ENCODE assay signal across 9 cellular contexts in the genomic region with DNA sequence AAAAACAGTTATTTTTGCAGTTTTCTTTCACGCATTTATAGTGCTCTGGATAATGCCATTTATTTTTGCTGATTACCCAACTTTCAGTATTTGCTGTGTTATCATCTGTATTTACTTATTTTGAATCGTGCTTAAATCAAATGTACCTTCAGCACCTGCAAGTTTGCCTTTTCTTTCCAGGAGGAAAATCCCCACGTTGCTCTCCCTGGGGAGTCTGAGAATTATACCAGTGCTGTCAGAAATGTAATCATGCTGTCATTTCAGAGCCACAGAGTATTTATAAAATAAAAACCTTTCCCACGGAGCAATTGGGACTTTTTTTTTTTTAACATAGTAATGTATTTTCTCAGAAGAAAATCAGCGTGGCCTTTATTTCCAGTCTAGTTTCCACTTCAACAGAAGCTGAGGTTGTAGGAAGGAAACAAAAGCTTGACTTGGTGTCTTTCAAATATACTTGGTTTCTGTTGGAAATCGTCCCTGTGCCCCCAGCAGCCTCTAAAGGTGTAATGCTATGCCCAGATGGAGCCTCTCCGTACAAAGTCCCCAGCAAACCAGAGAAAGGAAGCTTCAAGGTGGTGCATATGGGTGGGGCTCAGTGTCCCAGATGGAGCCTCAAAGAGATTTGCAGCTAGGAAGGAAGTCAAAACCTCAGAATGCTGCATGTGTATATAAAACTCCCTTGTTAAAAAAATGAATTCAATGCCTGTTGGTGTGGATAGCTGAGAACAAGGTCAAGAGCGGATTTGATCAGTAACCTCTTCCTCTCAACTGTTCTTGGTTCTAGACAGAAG. TPM values are rescaled to one million over a fixed set of nuclear protein-coding genes. Genes with fewer than 3 reads are reported as not detected.
DNase-seq lines count a peak whose midpoint lies in the region; ATAC-seq, FAIRE-seq and TF ChIP-seq lines count a peak whose summit lies in the region.
"Had no signal": no experiment of that assay in that cellular context is flagged by ENCODE, and none has a peak within 500 bp of the region (broad histone marks: within the 10 kb centered on the region; RNA-seq: fewer than 3 reads in every experiment).

No MANE protein-coding gene starts in this region.

- in situ Hi-C loops in GM12878 (cut with MboI) = no loop called here

- WGBS in GM12878 (ENCODE audit: insufficient coverage, insufficient replicate concordance, low lambda C conversion rate, missing lambda C conversion rate) = 50% methylated on average over 8 of the region's 8 CpGs

- peak overlapping the region; percentile 82 to 90 (median 86) for H3K4me3 Mint-ChIP-seq in nephron

- RAD21 ChIA-PET in GM12878 (lab: Charles Lee; ENCODE audit: unreplicated experiment) = interaction anchor here (0.9 to 1.9 kb wide), 4 partner anchors 20 to 219 kb away, joined by 3 to 7 read pairs (median 5); no protein-coding TSS in a partner anchor

- H2AFZ ChIP-seq in GM12878 (ENCODE audit: control insufficient read depth, low read depth, low read length) = no peak overlapping the region; the same call in 1 of the 2 replicates

- peak; percentile 56 for DNase-seq in GDM1 (lab: John Stamatoyannopoulos, UW)
- DNase-seq in NCI-H146 (lab: John Stamatoyannopoulos, UW) = peak; percentile 1
- DNase-seq in GM12878 (ENCODE audit: low read depth, low spot score) = no peak
- DNase-seq: NCI-H1694 had no signal

- FAIRE-seq in GM12878 (lab: Jason Lieb, UNC) = no peak

- H3K4me2 ChIP-seq in GM12878 (ENCODE audit: control insufficient read depth, insufficient read depth) = peak overlapping the region; percentile 95; the same call in 1 of the 2 replicates

- H4K20me1 ChIP-seq in GM12878 (ENCODE audit: control insufficient read depth, insufficient read depth) = no peaks in the 10 kb centered on the region

- intact Hi-C loops in GM12878 (cut with micrococcal nuclease; ENCODE audit: unreplicated experiment) = no loop called here

- no peaks in the 10 kb centered on the region for H3K9me3 ChIP-seq in GM12878 (replicated peaks; ENCODE audit: control insufficient read depth, insufficient read depth, low read length)

- H3K27ac Mint-ChIP-seq in nephron = peak overlapping the region in 1 of 3 experiments; percentile 58

- TF ChIP-seq CTCF in GM12878 (IDR thresholded peaks at IDR 0.05 in 2 of 3, conservative IDR thresholded peaks at IDR 0.05 in 1 of 3; ENCODE audit: control insufficient read depth in 2 of 3, extremely low read depth in 1 of 3, insufficient read depth in 1 of 3, low read depth in 3 of 3, low read length in 3 of 3) = no peak
- no peak for TF ChIP-seq CTCF in nephron (IDR thresholded peaks at IDR 0.05; ENCODE audit: unreplicated experiment in 3 of 3)

- H3K9me3 Mint-ChIP-seq in nephron = no peaks in the 10 kb centered on the region

- peaks cover 0 to 2% of the 10 kb centered on the region in 2 experiments; a peak in 1 of 4 replicates for H3K27me3 ChIP-seq in GM12878 (replicated peaks in 1 of 2; ENCODE audit: control insufficient read depth in 2 of 2, insufficient read depth in 2 of 2, low read length in 1 of 2)

- H3K4me1 ChIP-seq in GM12878 (ENCODE audit: control insufficient read depth, insufficient read depth, low read length) = peaks cover 19% of the 10 kb centered on the region

- H3K4me3 ChIP-seq in GM12878 = peak overlapping the region; percentile 62; the same call in 1 of the 2 replicates

- ATAC-seq in GM12878 (no peak), GM18858 (IDR thresholded peaks at IDR 0.05; ENCODE audit: unreplicated experiment) (no peak), HG03520 (IDR thresholded peaks at IDR 0.05; ENCODE audit: unreplicated experiment) (no peak), GM19023 (IDR thresholded peaks at IDR 0.05; ENCODE audit: unreplicated experiment) (no peak), HG03521 (IDR thresholded peaks at IDR 0.05; ENCODE audit: unreplicated experiment) (no peak)

- SMC1A ChIA-PET in GM12878 (lab: Charles Lee; ENCODE audit: uncharacterized antibody, unreplicated experiment) = interaction anchor here (0.7 to 2.7 kb wide), 8 partner anchors 9 to 227 kb away, joined by 3 to 14 read pairs (median 4); a partner anchor contains a TSS

- POLR2A ChIA-PET in GM12878 (lab: Charles Lee) = interaction anchor here (0.9 kb wide), 1 partner anchor 30 kb away, joined by 3 read pairs; no protein-coding TSS in a partner anchor

- CTCF ChIA-PET in GM12878 (lab: Yijun Ruan, JAX) = interaction anchor here (0.9 to 3.0 kb wide), 7 partner anchors 9 to 227 kb away, joined by 3 to 14 read pairs (median 4); no protein-coding TSS in a partner anchor

- H3K79me2 ChIP-seq in GM12878 (ENCODE audit: control insufficient read depth, insufficient read depth, low read length) = peaks cover 3% of the 10 kb centered on the region; the same call in 1 of the 2 replicates

- H3K27me3 Mint-ChIP-seq in nephron (ENCODE audit: low read depth) = peaks cover 60% of the 10 kb centered on the region

- TF ChIP-seq EP300 in GM12878 (IDR thresholded peaks at IDR 0.05; ENCODE audit: borderline replicate concordance in 1 of 2, control insufficient read depth in 1 of 2, low read depth in 2 of 2, low read length in 2 of 2) = no peak

- no peak overlapping the region for H3K27ac ChIP-seq in GM12878 (ENCODE audit: control insufficient read depth, insufficient read depth)

- TSS peak; percentile 78 for BruUV-seq in GM12878 (replicated peaks; lab: Mats Ljungman, UMichigan)

- TF ChIP-seq POLR2A in GM12878 (IDR thresholded peaks at IDR 0.05; ENCODE audit: low read depth, low read length) = no peak

- no peak overlapping the region for H3K9ac ChIP-seq in GM12878 (ENCODE audit: control insufficient read depth, insufficient read depth, low read length)

- H3K36me3 ChIP-seq in GM12878 (ENCODE audit: control insufficient read depth in 2 of 2, insufficient read depth in 2 of 2, low read length in 1 of 2) = no peaks in the 10 kb centered on the region

- no peaks in the 10 kb centered on the region for H3K36me3 Mint-ChIP-seq in nephron (ENCODE audit: low read depth)

- TF ChIP-seq RAD21 in GM12878 (IDR thresholded peaks at IDR 0.05; ENCODE audit: insufficient read depth, low read depth, low read length) = no peak

- peaks cover 12% of the 10 kb centered on the region for H3K4me1 Mint-ChIP-seq in nephron

TF ChIP-seq in GM12878, 131 proteins besides CTCF, POLR2A, EP300 and RAD21 (continues in another document):
- 0 out of 2 replicates have a peak, but pooled peaks have one; percentile 32 for TF ChIP-seq BMI1 (IDR thresholded peaks at IDR 0.05; ENCODE audit: borderline replicate concordance)
- no peak for TF ChIP-seq ZSCAN29 (IDR thresholded peaks at IDR 0.05)
- TF ChIP-seq FOXM1 (IDR thresholded peaks at IDR 0.05; ENCODE audit: low read depth, low read length) = no peak
- no peak for TF ChIP-seq ZNF217 (IDR thresholded peaks at IDR 0.05)
- no peak for TF ChIP-seq SP1 (IDR thresholded peaks at IDR 0.05; ENCODE audit: low read depth, low read length)
- no peak for TF ChIP-seq PAX5 (IDR thresholded peaks at IDR 0.05; ENCODE audit: borderline replicate concordance, low read depth, low read length)
- TF ChIP-seq NFIC (IDR thresholded peaks at IDR 0.05; ENCODE audit: low read depth, low read length) = no peak
- no peak for TF ChIP-seq SMARCA5 (IDR thresholded peaks at IDR 0.05)
- no peak for TF ChIP-seq NR2C1 (IDR thresholded peaks at IDR 0.05)
- peak; percentile 33 for TF ChIP-seq MEF2B (IDR thresholded peaks at IDR 0.05; ENCODE audit: partially characterized antibody, poor library complexity, severe bottlenecking)
- no peak for TF ChIP-seq CEBPB (IDR thresholded peaks at IDR 0.05; ENCODE audit: borderline replicate concordance in 1 of 2, low read depth in 2 of 2, low read length in 2 of 2)
- TF ChIP-seq KAT2A (conservative IDR thresholded peaks at IDR 0.05; ENCODE audit: control insufficient read depth, low read depth, low read length) = no peak
- no peak for TF ChIP-seq TAF1 (IDR thresholded peaks at IDR 0.05; ENCODE audit: borderline replicate concordance, low read depth, low read length)
- TF ChIP-seq ATF7 (IDR thresholded peaks at IDR 0.05; ENCODE audit: low read depth) = no peak

RNA-seq across cellular contexts. Expression of a gene that starts 2.1 kb away (rescaled TPM):
- total RNA-seq in GM12878 (2013; cell fraction: nucleolus; rRNA removed) = 1.4 TPM in 2 replicates
- 0.82 and 1.1 TPM in 2 replicates for total RNA-seq in GM12878 (2014; rRNA removed)
- 0.13 and 0.18 TPM in 2 replicates for total RNA-seq in GM12878 (2014; rRNA removed; fragmentation: Illumina TruSeq; extraction: Trizol)
- total RNA-seq in GM12878 (2021) = 0.92 and 1.3 TPM in 2 replicates
- 0.12 TPM for polyA plus RNA-seq in GM12878 (2011; ENCODE audit: low read depth)
- 0.08 and 0.16 TPM in 2 replicates for polyA plus RNA-seq in GM12878 (2011; rRNA removed)
- 0.12 TPM in 2 replicates for polyA plus RNA-seq in GM12878 (2011; cell fraction: cytosol; rRNA removed)
- 0.67 TPM in 2 replicates for polyA plus RNA-seq in GM12878 (2011; cell fraction: nucleus; rRNA removed)
- polyA plus RNA-seq in GM12878 (2012) = 0.46 and 0.49 TPM in 2 replicates
- 0.37 and 0.43 TPM in 2 replicates for polyA plus RNA-seq in GM12878 (2014; fragmentation: Illumina TruSeq; extraction: Trizol)
- polyA plus RNA-seq in GM12878 (2014; fragmentation: Nextera tagmentation; extraction: Ambion mirVana) = under 1 TPM in 1 of 2 experiments, not detected in 1; 0.13 TPM
- polyA plus RNA-seq in GM12878 (2014; rRNA removed) = 0.77 and 1.1 TPM in 2 replicates
- under 1 TPM; 0.16 to 0.76 TPM for polyA plus RNA-seq in GM12878 (2016; fragmentation: Nextera tagmentation; extraction: Ambion mirVana)
- 0.15 TPM in 1 of 2 replicates, not detected in the other for polyA minus RNA-seq in GM12878 (2011; rRNA and poly(A)+ RNA removed)
- polyA minus RNA-seq in GM12878 (2011; cell fraction: cytosol; rRNA and poly(A)+ RNA removed) = not detected in 2 replicates
- polyA minus RNA-seq in GM12878 (2011; cell fraction: nucleus; rRNA and poly(A)+ RNA removed) = 0.97 and 1.4 TPM in 2 replicates

RNA-seq across cellular contexts. Expression of a gene that starts 24.5 kb away (rescaled TPM):
- total RNA-seq in GM12878 (2013; cell fraction: nucleolus; rRNA removed) = 16.6 and 20.0 TPM in 2 replicates
- total RNA-seq in GM12878 (2014; rRNA removed) = 3.3 and 3.4 TPM in 2 replicates
- 3.9 and 4.2 TPM in 2 replicates for total RNA-seq in GM12878 (2014; rRNA removed; fragmentation: Illumina TruSeq; extraction: Trizol)
- 2.9 and 5.7 TPM in 2 replicates for total RNA-seq in GM12878 (2021)
- polyA plus RNA-seq in GM12878 (2011; ENCODE audit: low read depth) = 1.9 TPM
- 5.7 and 10.9 TPM in 2 replicates for polyA plus RNA-seq in GM12878 (2011; rRNA removed)
- polyA plus RNA-seq in GM12878 (2011; cell fraction: cytosol; rRNA removed) = 1.7 and 2.4 TPM in 2 replicates
- 3.9 and 4.3 TPM in 2 replicates for polyA plus RNA-seq in GM12878 (2011; cell fraction: nucleus; rRNA removed)
- polyA plus RNA-seq in GM12878 (2012) = 2.7 and 3.0 TPM in 2 replicates
- 1.9 and 3.3 TPM in 2 replicates for polyA plus RNA-seq in GM12878 (2014; fragmentation: Illumina TruSeq; extraction: Trizol)
- polyA plus RNA-seq in GM12878 (2014; fragmentation: Nextera tagmentation; extraction: Ambion mirVana) = 10 to 100 TPM; 14.0 to 14.7 TPM
- 1.4 and 1.9 TPM in 2 replicates for polyA plus RNA-seq in GM12878 (2014; rRNA removed)
- polyA plus RNA-seq in GM12878 (2016; fragmentation: Nextera tagmentation; extraction: Ambion mirVana) = 1 to 10 TPM; 5.9 to 6.8 TPM
- polyA minus RNA-seq in GM12878 (2011; rRNA and poly(A)+ RNA removed) = 2.7 and 5.3 TPM in 2 replicates
- 0.62 and 0.67 TPM in 2 replicates for polyA minus RNA-seq in GM12878 (2011; cell fraction: cytosol; rRNA and poly(A)+ RNA removed)
- 4.0 and 4.4 TPM in 2 replicates for polyA minus RNA-seq in GM12878 (2011; cell fraction: nucleus; rRNA and poly(A)+ RNA removed)
